18 cellular contexts compared by ENCODE assay signal in genomic region chr19:8036438-8037099, GRCh38. TPM values are rescaled to one million over a fixed set of nuclear protein-coding genes. Genes with fewer than 3 reads are reported as not detected.
DNase-seq lines count a peak whose midpoint lies in the region; ATAC-seq and TF ChIP-seq lines count a peak whose summit lies in the region.
"Had no signal": no experiment of that assay in that cellular context is flagged by ENCODE, and none has a peak within 500 bp of the region (broad histone marks: within the 10 kb centered on the region; RNA-seq: fewer than 3 reads in every experiment).

No MANE protein-coding gene starts in this region.

- TF ChIP-seq CTCF in nephron (IDR thresholded peaks at IDR 0.05; ENCODE audit: unreplicated experiment in 3 of 3), result no peak

- no peaks in the 10 kb centered on the region for H3K9me3 Mint-ChIP-seq in nephron
- H3K9me3 Mint-ChIP-seq in activated CD8-positive, alpha-beta T cell treated with anti-CD3 and anti-CD28 coated beads, Interleukin-2, amount 10 ng/mL, durations not matched to agents 7 days and 5 days (ENCODE audit: insufficient read depth), result no peaks in the 10 kb centered on the region
- H3K9me3 Mint-ChIP-seq: central memory CD8-positive, alpha-beta T cell had no signal

- H3K27ac Mint-ChIP-seq in nephron, result peak overlapping the region; percentile 49 to 74 (median 51)
- H3K27ac Mint-ChIP-seq in activated CD8-positive, alpha-beta T cell treated with anti-CD3 and anti-CD28 coated beads, Interleukin-2, amount 10 ng/mL, durations not matched to agents 7 days and 5 days, result no peak overlapping the region

- ATAC-seq in activated CD8-positive, alpha-beta T cell treated with anti-CD3 and anti-CD28 coated beads, Interleukin-2, amount 10 ng/mL, durations not matched to agents 7 days and 5 days, result no peak
- ATAC-seq: gastroesophageal sphincter, HCT116, left colon had no signal

- H3K4me1 Mint-ChIP-seq in nephron, result peaks cover 32% of the 10 kb centered on the region
- no peaks in the 10 kb centered on the region for H3K4me1 Mint-ChIP-seq in activated CD8-positive, alpha-beta T cell treated with anti-CD3 and anti-CD28 coated beads, Interleukin-2, amount 10 ng/mL, durations not matched to agents 7 days and 5 days (ENCODE audit: low read depth)
- H3K4me1 Mint-ChIP-seq: central memory CD8-positive, alpha-beta T cell had no signal

- peak overlapping the region in 2 of 3 experiments; percentile 4 to 5 for H3K4me3 Mint-ChIP-seq in nephron
- no peak overlapping the region for H3K4me3 Mint-ChIP-seq in activated CD8-positive, alpha-beta T cell treated with anti-CD3 and anti-CD28 coated beads, Interleukin-2, amount 10 ng/mL, durations not matched to agents 7 days and 5 days
- H3K4me3 Mint-ChIP-seq: central memory CD8-positive, alpha-beta T cell had no signal

- H3K27me3 Mint-ChIP-seq in nephron (ENCODE audit: low read depth), result no peaks in the 10 kb centered on the region
- H3K27me3 Mint-ChIP-seq in activated CD8-positive, alpha-beta T cell treated with anti-CD3 and anti-CD28 coated beads, Interleukin-2, amount 10 ng/mL, durations not matched to agents 7 days and 5 days (ENCODE audit: low read depth), result peaks cover 14% of the 10 kb centered on the region

- POLR2A ChIA-PET in activated CD8-positive, alpha-beta T cell treated with anti-CD3 and anti-CD28 coated beads, Interleukin-2, amount 10 ng/mL, durations not matched to agents 7 days and 5 days (lab: Charles Lee), result no interaction called here

- DNase-seq in DMS153 (lab: John Stamatoyannopoulos, UW), result peak; percentile 27
- no peak for DNase-seq in DMS153 treated with DMSO at 0.1 percent for 48 hours (lab: John Stamatoyannopoulos, UW; ENCODE audit: unreplicated experiment)
- peak; percentile 59 for DNase-seq in NCI-H2029 treated with DMSO at 0.1 percent for 48 hours (lab: John Stamatoyannopoulos, UW)
- peak; percentile 48 for DNase-seq in NCI-H82 treated with DMSO at 0.1 percent for 48 hours (lab: John Stamatoyannopoulos, UW; ENCODE audit: unreplicated experiment)
- DNase-seq in NCI-H2227 treated with DMSO at 0.1 percent for 48 hours (lab: John Stamatoyannopoulos, UW), result no peak
- no peak for DNase-seq in GM19240 (ENCODE audit: insufficient read length, low spot score)
- no peak for DNase-seq in activated CD8-positive, alpha-beta T cell treated with anti-CD3 and anti-CD28 coated beads, Interleukin-2, amount 10 ng/mL, durations not matched to agents 7 days and 5 days
- DNase-seq: activated gamma-delta T cell treated with Interleukin-2 at 50 U/mL for 16 hours; left colon; spleen; stimulated activated CD4-positive, alpha-beta T cell treated with anti-CD3 and anti-CD28 coated beads, Interleukin-4, amount 100 ng/mL, for 4 hours had no signal

- CTCF ChIA-PET in activated CD8-positive, alpha-beta T cell treated with anti-CD3 and anti-CD28 coated beads, Interleukin-2, amount 10 ng/mL, durations not matched to agents 7 days and 5 days (lab: Charles Lee), result no interaction called here

- no peaks in the 10 kb centered on the region for H3K36me3 Mint-ChIP-seq in nephron (ENCODE audit: low read depth)
- no peaks in the 10 kb centered on the region for H3K36me3 Mint-ChIP-seq in activated CD8-positive, alpha-beta T cell treated with anti-CD3 and anti-CD28 coated beads, Interleukin-2, amount 10 ng/mL, durations not matched to agents 7 days and 5 days (ENCODE audit: low read depth)

RNA-seq across cellular contexts. Expression of gene CCL25, which starts 16.0 kb away (rescaled TPM):
- 10 to 100 TPM in 1 of 2 experiments, 1 to 10 TPM in 1; 10.0 to 10.2 TPM for total RNA-seq in activated CD8-positive, alpha-beta T cell treated with anti-CD3 and anti-CD28 coated beads, Interleukin-2, amount 10 ng/mL, durations not matched to agents 7 days and 5 days
- total RNA-seq: gastroesophageal sphincter, left colon, M059J, pulmonary artery endothelial cell, urinary bladder had no signal

RNA-seq across cellular contexts. Expression of gene ELAVL1, which starts 31.1 kb away (rescaled TPM):
- 100 to 1,000 TPM; 128 to 132 TPM for total RNA-seq in activated CD8-positive, alpha-beta T cell treated with anti-CD3 and anti-CD28 coated beads, Interleukin-2, amount 10 ng/mL, durations not matched to agents 7 days and 5 days

Comparison
In these comparisons a context has a peak if more than half of its experiments do, and no peak if none do; other contexts are left out.
1. DNase-seq: peak in DMS153 (single experiment), NCI-H2029 treated with DMSO at 0.1 percent for 48 hours (single experiment) and NCI-H82 treated with DMSO at 0.1 percent for 48 hours (single experiment); none in DMS153 treated with DMSO at 0.1 percent for 48 hours (single experiment), NCI-H2227 treated with DMSO at 0.1 percent for 48 hours (single experiment), GM19240 (single experiment) and activated CD8-positive, alpha-beta T cell treated with anti-CD3 and anti-CD28 coated beads, Interleukin-2, amount 10 ng/mL, durations not matched to agents 7 days and 5 days (single experiment).